ENCODE assay signal across 8 cellular contexts in the genomic region with DNA sequence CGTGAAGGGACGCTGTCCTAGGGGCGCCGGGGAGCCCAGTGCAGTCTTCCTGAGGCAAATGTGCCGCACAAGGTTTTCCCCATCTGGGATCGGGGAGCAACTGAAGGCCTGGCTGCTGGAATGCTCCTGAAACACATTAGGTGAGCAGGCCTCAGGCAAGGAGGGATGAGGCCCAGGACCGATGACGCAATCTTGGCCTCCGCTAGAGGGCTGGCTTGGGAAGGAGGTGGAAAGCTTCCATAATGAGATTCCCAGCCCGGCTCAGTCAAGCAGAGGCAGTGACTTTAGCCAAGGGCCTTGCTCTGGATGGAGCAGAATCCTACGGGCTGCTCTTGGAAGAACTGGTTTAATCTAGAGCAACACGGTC. TPM values are rescaled to one million over a fixed set of nuclear protein-coding genes. Genes with fewer than 3 reads are reported as not detected.
DNase-seq lines count a peak whose midpoint lies in the region; ATAC-seq lines count a peak whose summit lies in the region.

No MANE protein-coding gene starts in this region.

- no peak overlapping the region for H3K27ac ChIP-seq in substantia nigra (ENCODE audit: low read depth, low read length, poor library complexity, severe bottlenecking)

- DNase-seq in HuH-7 (ENCODE audit: low spot score) (peak; percentile 79), cerebellar cortex (ENCODE audit: low spot score) (peak; percentile 86), left colon (peak; percentile 36 to 59), substantia nigra (lab: John Stamatoyannopoulos, UW) (peak in 31 of 49 donors; percentile 12 to 81 (median 54)), NCI-H2107 (lab: John Stamatoyannopoulos, UW) (no peak), RKO (ENCODE audit: low spot score) (no peak)

- intact Hi-C loops in left colon (cut with DNase I, micrococcal nuclease): no loop called here

- no peak for ATAC-seq in left colon
- no peak for ATAC-seq in HG02798 (IDR thresholded peaks at IDR 0.05; ENCODE audit: poor library complexity, unreplicated experiment)
- no peak for ATAC-seq in HG02588 (IDR thresholded peaks at IDR 0.05; ENCODE audit: unreplicated experiment)

RNA-seq across cellular contexts. Expression of gene CPN2, which starts 50.8 kb away (rescaled TPM):
- total RNA-seq in left colon: not detected

Comparison
In these comparisons a context has a peak if more than half of its experiments do, and no peak if none do; other contexts are left out.
1. DNase-seq: peak in HuH-7 (single experiment), cerebellar cortex (single experiment), left colon (2 of 2) and substantia nigra (31 of 49); none in NCI-H2107 (single experiment) and RKO (single experiment).